Comparison of ENCODE assay signal across 8 cellular contexts in genomic region chr2:26246818-26247217, GRCh38. TPM values are rescaled to one million over a fixed set of nuclear protein-coding genes. Genes with fewer than 3 reads are reported as not detected.
DNase-seq lines count a peak whose midpoint lies in the region; ATAC-seq and TF ChIP-seq lines count a peak whose summit lies in the region.

No MANE protein-coding gene starts in this region.

- peak overlapping the region; percentile 94 for H3K4me3 Mint-ChIP-seq in T-helper 1 cell treated with Interleukin-12 subunit alpha and Interleukin-12 subunit beta and Interleukin-4 antibody, amounts not matched to agents 30 μg/mL and 1 μg/mL, for 36 hours
- peak overlapping the region; percentile 56 to 95 for H3K4me3 Mint-ChIP-seq in stimulated activated naive B cell treated with anti-CD40 and anti-IgM and Interleukin-4, amounts not matched to agents 10 μg/mL and 1 μg/mL and 100 μg/mL, for 72 hours

- H3K79me2 ChIP-seq in fibroblast of lung (ENCODE audit: control insufficient read depth, insufficient read depth, low read length): peaks cover 84% of the 10 kb centered on the region

- peak overlapping the region; percentile 6 for H3K27ac Mint-ChIP-seq in T-helper 1 cell treated with Interleukin-12 subunit alpha and Interleukin-12 subunit beta and Interleukin-4 antibody, amounts not matched to agents 30 μg/mL and 1 μg/mL, for 36 hours
- H3K27ac Mint-ChIP-seq in stimulated activated naive B cell treated with anti-CD40 and anti-IgM and Interleukin-4, amounts not matched to agents 10 μg/mL and 1 μg/mL and 100 μg/mL, for 72 hours: no peak overlapping the region

- H3K4me2 ChIP-seq in fibroblast of lung (ENCODE audit: extremely low read depth, insufficient read depth, low read length): peak overlapping the region; percentile 79

- no peaks in the 10 kb centered on the region for H3K27me3 Mint-ChIP-seq in T-helper 1 cell treated with Interleukin-12 subunit alpha and Interleukin-12 subunit beta and Interleukin-4 antibody, amounts not matched to agents 30 μg/mL and 1 μg/mL, for 36 hours (ENCODE audit: low read depth)
- H3K27me3 Mint-ChIP-seq in stimulated activated naive B cell treated with anti-CD40 and anti-IgM and Interleukin-4, amounts not matched to agents 10 μg/mL and 1 μg/mL and 100 μg/mL, for 72 hours: no peaks in the 10 kb centered on the region

- peak overlapping the region; percentile 10 to 96 (median 32) for H3K4me3 ChIP-seq in fibroblast of lung (replicated peaks in 1 of 4; ENCODE audit: control extremely low read depth in 1 of 4, insufficient read depth in 1 of 4, low read depth in 3 of 4, low read length in 4 of 4)

- no peaks in the 10 kb centered on the region for H3K9me3 ChIP-seq in fibroblast of lung (ENCODE audit: control insufficient read depth, insufficient read depth, low read depth, low read length)

- H3K36me3 ChIP-seq in fibroblast of lung (ENCODE audit: control insufficient read depth, insufficient read depth, low read length): no peaks in the 10 kb centered on the region

- TF ChIP-seq CTCF in fibroblast of lung (conservative IDR thresholded peaks at IDR 0.05 in 1 of 2, IDR thresholded peaks at IDR 0.05 in 1 of 2; ENCODE audit: low read depth in 1 of 2, low read length in 2 of 2): no peak

- H3K4me1 ChIP-seq in fibroblast of lung (ENCODE audit: control insufficient read depth, extremely low read depth, insufficient read depth, low read length): peaks cover 6% of the 10 kb centered on the region

- no peak overlapping the region for H2AFZ ChIP-seq in fibroblast of lung (ENCODE audit: low read length)

- H3K27me3 ChIP-seq in fibroblast of lung (ENCODE audit: control insufficient read depth, insufficient read depth, low read length): no peaks in the 10 kb centered on the region

- peaks cover 32% of the 10 kb centered on the region for H3K4me1 Mint-ChIP-seq in T-helper 1 cell treated with Interleukin-12 subunit alpha and Interleukin-12 subunit beta and Interleukin-4 antibody, amounts not matched to agents 30 μg/mL and 1 μg/mL, for 36 hours (ENCODE audit: low read depth)
- peaks cover 18 to 46% of the 10 kb centered on the region in 2 donors for H3K4me1 Mint-ChIP-seq in stimulated activated naive B cell treated with anti-CD40 and anti-IgM and Interleukin-4, amounts not matched to agents 10 μg/mL and 1 μg/mL and 100 μg/mL, for 72 hours

- DNase-seq in activated T-cell treated with anti-CD3 and anti-CD28 coated beads for 48 hours (ENCODE audit: low read depth) (peak; percentile 25), fibroblast of lung (ENCODE audit: low read depth in 2 of 2) (peak; percentile 57 to 59), NCI-H1930 (lab: John Stamatoyannopoulos, UW) (no peak), NCI-H2081 treated with DMSO at 0.1 percent for 48 hours (lab: John Stamatoyannopoulos, UW) (no peak)
- DNase-seq in activated T-cell treated with anti-CD3 and anti-CD28 coated beads, Interleukin-2, amount 50 U/mL, for 1 hour: no peak
- DNase-seq in stimulated activated naive B cell treated with anti-CD40 and anti-IgM and Interleukin-4, amounts not matched to agents 10 μg/mL and 1 μg/mL and 100 μg/mL, for 72 hours: no peak

- H3K9me3 Mint-ChIP-seq in T-helper 1 cell treated with Interleukin-12 subunit alpha and Interleukin-12 subunit beta and Interleukin-4 antibody, amounts not matched to agents 30 μg/mL and 1 μg/mL, for 36 hours: no peaks in the 10 kb centered on the region
- H3K9me3 Mint-ChIP-seq in stimulated activated naive B cell treated with anti-CD40 and anti-IgM and Interleukin-4, amounts not matched to agents 10 μg/mL and 1 μg/mL and 100 μg/mL, for 72 hours: no peaks in the 10 kb centered on the region

- ATAC-seq in stimulated activated naive B cell treated with anti-CD40 and anti-IgM and Interleukin-4, amounts not matched to agents 10 μg/mL and 1 μg/mL and 100 μg/mL, for 72 hours (replicated peaks): no peak
- no peak for ATAC-seq in HG02763 (IDR thresholded peaks at IDR 0.05; ENCODE audit: unreplicated experiment)

- H3K36me3 Mint-ChIP-seq in T-helper 1 cell treated with Interleukin-12 subunit alpha and Interleukin-12 subunit beta and Interleukin-4 antibody, amounts not matched to agents 30 μg/mL and 1 μg/mL, for 36 hours (ENCODE audit: low read depth): no peaks in the 10 kb centered on the region
- peaks cover 5 to 7% of the 10 kb centered on the region in 2 donors for H3K36me3 Mint-ChIP-seq in stimulated activated naive B cell treated with anti-CD40 and anti-IgM and Interleukin-4, amounts not matched to agents 10 μg/mL and 1 μg/mL and 100 μg/mL, for 72 hours

- H3K27ac ChIP-seq in fibroblast of lung (ENCODE audit: insufficient read depth, low read length): peak overlapping the region; percentile 36

- no peak overlapping the region for H3K9ac ChIP-seq in fibroblast of lung (ENCODE audit: insufficient read depth, low read length)

- H4K20me1 ChIP-seq in fibroblast of lung (ENCODE audit: control insufficient read depth, extremely low read depth, insufficient read depth, low read length): no peaks in the 10 kb centered on the region

RNA-seq across cellular contexts. Expression of gene HADHB, which starts 2.1 kb away (rescaled TPM):
- 129 and 130 TPM in 2 replicates for total RNA-seq in fibroblast of lung
- polyA plus RNA-seq in fibroblast of lung: 137 and 151 TPM in 2 replicates
- polyA plus RNA-seq in fibroblast of lung (2012): 100 and 104 TPM in 2 replicates
- polyA minus RNA-seq in fibroblast of lung (ENCODE audit: low replicate concordance): 41.0 and 44.3 TPM in 2 replicates

RNA-seq across cellular contexts. Expression of gene HADHA, which starts 2.4 kb away (rescaled TPM):
- total RNA-seq in fibroblast of lung: 144 and 162 TPM in 2 replicates
- 155 and 171 TPM in 2 replicates for polyA plus RNA-seq in fibroblast of lung
- polyA plus RNA-seq in fibroblast of lung (2012): 159 and 167 TPM in 2 replicates
- 181 and 203 TPM in 2 replicates for polyA minus RNA-seq in fibroblast of lung (ENCODE audit: low replicate concordance)

Comparison
In these comparisons a context has a peak if more than half of its experiments do, and no peak if none do; other contexts are left out.
1. DNase-seq: peak in activated T-cell treated with anti-CD3 and anti-CD28 coated beads for 48 hours (single experiment) and fibroblast of lung (2 of 2); none in activated T-cell treated with anti-CD3 and anti-CD28 coated beads, Interleukin-2, amount 50 U/mL, for 1 hour (single experiment), stimulated activated naive B cell treated with anti-CD40 and anti-IgM and Interleukin-4, amounts not matched to agents 10 μg/mL and 1 μg/mL and 100 μg/mL, for 72 hours (single experiment), NCI-H1930 (0 of 2) and NCI-H2081 treated with DMSO at 0.1 percent for 48 hours (single experiment).